9 cellular contexts compared by ENCODE assay signal in the genomic region with DNA sequence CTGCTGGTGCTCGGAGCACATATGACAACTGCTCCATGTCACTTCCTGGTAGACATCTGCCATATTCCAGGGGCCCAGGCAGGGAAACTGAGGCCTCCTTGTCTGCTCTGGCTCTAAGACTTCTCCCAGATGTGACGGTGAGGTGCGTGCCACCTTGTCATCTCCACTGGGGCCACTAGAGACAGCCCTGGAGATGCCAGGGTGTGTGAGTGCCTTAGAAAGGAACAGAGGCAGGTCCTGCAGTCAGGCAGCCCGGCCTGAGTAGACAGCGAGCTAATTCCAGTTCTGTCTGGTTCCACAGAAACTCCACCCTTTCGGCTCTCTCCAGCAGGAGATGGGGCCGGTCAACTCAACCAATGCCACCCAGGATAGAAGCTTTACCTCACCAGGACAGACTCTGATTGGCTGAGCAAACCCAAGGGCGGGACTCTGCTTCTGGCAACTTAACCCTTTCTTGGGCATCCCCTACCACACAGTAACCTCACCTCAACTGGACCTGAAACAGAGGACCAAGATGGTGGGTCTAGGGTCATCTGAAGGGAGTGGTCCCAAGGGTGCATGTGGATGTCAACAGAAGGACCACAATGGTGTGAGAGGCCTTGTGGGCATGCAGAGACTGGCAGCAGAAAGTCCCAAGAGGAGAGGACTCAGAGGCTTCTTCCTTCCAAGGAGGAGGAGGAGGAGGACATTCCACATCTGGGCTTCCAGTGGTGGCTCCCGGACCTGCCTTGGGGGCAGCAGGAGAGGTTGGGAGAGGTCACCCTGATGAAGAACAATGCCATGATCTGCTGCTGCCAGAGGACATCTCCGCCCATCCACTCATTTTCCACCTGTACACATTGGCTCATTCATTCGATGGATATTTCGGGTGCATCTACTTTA.
DNase-seq lines count a peak whose midpoint lies in the region; ATAC-seq, FAIRE-seq and TF ChIP-seq lines count a peak whose summit lies in the region.
"Had no signal": no experiment of that assay in that cellular context is flagged by ENCODE, and none has a peak within 500 bp of the region (broad histone marks: within the 10 kb centered on the region; RNA-seq: fewer than 3 reads in every experiment).

No MANE protein-coding gene starts in this region.

- H3K36me3 ChIP-seq in BE2C (peaks cover 4% of the 10 kb centered on the region; the same call in 1 of the 2 replicates), bronchial epithelial cell (ENCODE audit: control insufficient read depth, insufficient read depth, low read length) (no peaks in the 10 kb centered on the region), left lung (peaks cover 0 to 37% of the 10 kb centered on the region in 2 donors)

- FAIRE-seq in bronchial epithelial cell (lab: Jason Lieb, UNC) = no peak

- H3K9me3 ChIP-seq in BE2C (no peaks in the 10 kb centered on the region), left lung (no peaks in the 10 kb centered on the region)
- H3K9me3 ChIP-seq: thoracic aorta had no signal

- H3K27me3 ChIP-seq in BE2C (no peaks in the 10 kb centered on the region), bronchial epithelial cell (ENCODE audit: control insufficient read depth, insufficient read depth, low read length) (no peaks in the 10 kb centered on the region), left lung (no peaks in the 10 kb centered on the region)

- H3K4me3 ChIP-seq in BE2C (ENCODE audit: low read depth, low read length) (no peak overlapping the region), bronchial epithelial cell (ENCODE audit: low read depth, low read length) (no peak overlapping the region), left lung (no peak overlapping the region)
- H3K4me3 ChIP-seq: thoracic aorta had no signal

- intact Hi-C loops in left lung (cut with DNase I) = no loop called here

- TF ChIP-seq CTCF in BE2C (IDR thresholded peaks at IDR 0.05; ENCODE audit: low read depth, low read length) = no peak
- no peak for TF ChIP-seq CTCF in bronchial epithelial cell (IDR thresholded peaks at IDR 0.05; ENCODE audit: insufficient read depth, low read length, severe bottlenecking)
- no peak for TF ChIP-seq CTCF in left lung (IDR thresholded peaks at IDR 0.05)

- DNase-seq in BE2C (peak; percentile 81), NCI-H2029 (lab: John Stamatoyannopoulos, UW) (peak; percentile 19), bronchial epithelial cell (ENCODE audit: low read depth) (peak; percentile 44), left lung (peak in 1 of 2 donors; percentile 49), DMS79 treated with DMSO at 0.1 percent for 48 hours (lab: John Stamatoyannopoulos, UW) (no peak)

- ATAC-seq in left lung (peak; percentile 67), GM19023 (IDR thresholded peaks at IDR 0.05; ENCODE audit: unreplicated experiment) (no peak), GM19324 (IDR thresholded peaks at IDR 0.05; ENCODE audit: low FRiP score, unreplicated experiment) (no peak), GM19035 (IDR thresholded peaks at IDR 0.05; ENCODE audit: unreplicated experiment) (no peak)

- H3K4me1 ChIP-seq in BE2C (peaks cover 24% of the 10 kb centered on the region), left lung (no peaks in the 10 kb centered on the region)

- H3K27ac ChIP-seq in left lung = no peak overlapping the region
- H3K27ac ChIP-seq: thoracic aorta had no signal
